8 cellular contexts compared by ENCODE assay signal in the genomic region with DNA sequence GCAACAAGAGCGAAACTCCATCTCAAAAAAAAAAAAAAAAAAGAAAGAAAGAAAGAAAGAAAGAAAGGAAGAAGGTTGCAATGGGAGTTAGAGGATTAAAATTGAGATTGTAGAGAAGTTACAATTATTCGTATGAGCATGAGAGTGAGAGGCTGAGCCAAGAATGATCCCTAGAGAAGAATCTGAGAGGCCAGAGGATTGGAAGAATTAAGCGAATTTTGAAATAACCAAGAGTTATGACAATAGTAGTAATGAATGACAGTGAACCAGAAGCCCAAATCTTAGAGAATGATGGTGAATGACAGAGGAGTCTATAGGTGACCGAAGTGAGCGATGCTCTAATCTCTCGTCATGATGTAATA. TPM values are rescaled to one million over a fixed set of nuclear protein-coding genes. Genes with fewer than 3 reads are reported as not detected.
DNase-seq lines count a peak whose midpoint lies in the region; ATAC-seq lines count a peak whose summit lies in the region.

No MANE protein-coding gene starts in this region.

- peaks cover 5% of the 10 kb centered on the region for H3K27me3 Mint-ChIP-seq in activated naive CD8-positive, alpha-beta T cell treated with anti-CD3 and anti-CD28 coated beads, Interleukin-2, amount 10 ng/mL, durations not matched to agents 7 days and 5 days

- no peaks in the 10 kb centered on the region for H3K27me3 ChIP-seq in iPS-18a (ENCODE audit: control insufficient read depth, insufficient read depth, low read length)

- no peaks in the 10 kb centered on the region for H3K36me3 ChIP-seq in iPS-18a (ENCODE audit: control insufficient read depth, low read depth, low read length)

- ATAC-seq in HG02970 (IDR thresholded peaks at IDR 0.05; ENCODE audit: low FRiP score, unreplicated experiment) (peak; percentile 16), GM18511 (IDR thresholded peaks at IDR 0.05; ENCODE audit: unreplicated experiment) (no peak), GM19463 (IDR thresholded peaks at IDR 0.05; ENCODE audit: unreplicated experiment) (no peak), HG03025 (IDR thresholded peaks at IDR 0.05; ENCODE audit: low FRiP score, unreplicated experiment) (no peak)
- no peak for ATAC-seq in activated naive CD8-positive, alpha-beta T cell treated with anti-CD3 and anti-CD28 coated beads, Interleukin-2, amount 10 ng/mL, durations not matched to agents 7 days and 5 days (ENCODE audit: low read depth)

- DNase-seq in activated naive CD8-positive, alpha-beta T cell treated with anti-CD3 and anti-CD28 coated beads, Interleukin-2, amount 10 ng/mL, durations not matched to agents 7 days and 5 days: no peak
- peak; percentile 42 for DNase-seq in stromal cell of bone marrow (ENCODE audit: low read depth)
- no peak for DNase-seq in foreskin melanocyte

- peaks cover 23% of the 10 kb centered on the region for H3K4me1 Mint-ChIP-seq in activated naive CD8-positive, alpha-beta T cell treated with anti-CD3 and anti-CD28 coated beads, Interleukin-2, amount 10 ng/mL, durations not matched to agents 7 days and 5 days

- H3K27ac Mint-ChIP-seq in activated naive CD8-positive, alpha-beta T cell treated with anti-CD3 and anti-CD28 coated beads, Interleukin-2, amount 10 ng/mL, durations not matched to agents 7 days and 5 days: peak overlapping the region; percentile 74

- H3K4me1 ChIP-seq in iPS-18a (ENCODE audit: control insufficient read depth, low read depth, low read length): peaks cover 4% of the 10 kb centered on the region

- H3K9me3 ChIP-seq in iPS-18a (ENCODE audit: control insufficient read depth, low read depth, low read length): no peaks in the 10 kb centered on the region

- peak overlapping the region; percentile 87 for H3K4me3 Mint-ChIP-seq in activated naive CD8-positive, alpha-beta T cell treated with anti-CD3 and anti-CD28 coated beads, Interleukin-2, amount 10 ng/mL, durations not matched to agents 7 days and 5 days

- no peaks in the 10 kb centered on the region for H3K9me3 Mint-ChIP-seq in activated naive CD8-positive, alpha-beta T cell treated with anti-CD3 and anti-CD28 coated beads, Interleukin-2, amount 10 ng/mL, durations not matched to agents 7 days and 5 days

- peak overlapping the region; percentile 92 for H3K4me3 ChIP-seq in iPS-18a (ENCODE audit: low read length)

- H3K9ac ChIP-seq in iPS-18a (ENCODE audit: low read length): no peak overlapping the region

- POLR2A ChIA-PET in activated naive CD8-positive, alpha-beta T cell treated with anti-CD3 and anti-CD28 coated beads, Interleukin-2, amount 10 ng/mL, durations not matched to agents 7 days and 5 days (lab: Charles Lee): interaction anchor here (0.6 to 2.7 kb wide), 4 partner anchors 23 to 434 kb away, joined by 3 to 16 read pairs (median 4); no protein-coding TSS in a partner anchor

- no peak overlapping the region for H3K27ac ChIP-seq in iPS-18a (ENCODE audit: low read length)

- H3K36me3 Mint-ChIP-seq in activated naive CD8-positive, alpha-beta T cell treated with anti-CD3 and anti-CD28 coated beads, Interleukin-2, amount 10 ng/mL, durations not matched to agents 7 days and 5 days: no peaks in the 10 kb centered on the region

RNA-seq across cellular contexts. Expression of a gene that starts 0.4 kb away (rescaled TPM):
- total RNA-seq in activated naive CD8-positive, alpha-beta T cell treated with anti-CD3 and anti-CD28 coated beads, Interleukin-2, amount 10 ng/mL, durations not matched to agents 7 days and 5 days: 10 to 100 TPM; 13.7 to 13.8 TPM

RNA-seq across cellular contexts. Expression of a gene that starts 27.7 kb away (rescaled TPM):
- 10 to 100 TPM; 10.2 to 10.9 TPM for total RNA-seq in activated naive CD8-positive, alpha-beta T cell treated with anti-CD3 and anti-CD28 coated beads, Interleukin-2, amount 10 ng/mL, durations not matched to agents 7 days and 5 days
